In genomic region chr17:42518046-42518754, GRCh38 we compare ENCODE assay signal across 8 cellular contexts. TPM values are rescaled to one million over a fixed set of nuclear protein-coding genes. Genes with fewer than 3 reads are reported as not detected.
DNase-seq lines count a peak whose midpoint lies in the region; ATAC-seq lines count a peak whose summit lies in the region.

No MANE protein-coding gene starts in this region.

- no peak overlapping the region for H3K4me3 Mint-ChIP-seq in natural killer cell treated with Interleukin-12 subunit alpha and Interleukin-12 subunit beta and Interleukin-15 and Interleukin-18, amount 100 ng/mL, for 72 hours

- no peak overlapping the region for H3K27ac Mint-ChIP-seq in natural killer cell treated with Interleukin-12 subunit alpha and Interleukin-12 subunit beta and Interleukin-15 and Interleukin-18, amount 100 ng/mL, for 72 hours

- intact Hi-C loops in Right ventricle myocardium inferior (cut with DNase I): loop anchor here (5.0 kb wide), 4 partner anchors 61 to 196 kb away; partner anchors contain the start of genes ATP6V0A1 and CAVIN1

- no peaks in the 10 kb centered on the region for H3K9me3 Mint-ChIP-seq in natural killer cell treated with Interleukin-12 subunit alpha and Interleukin-12 subunit beta and Interleukin-15 and Interleukin-18, amount 100 ng/mL, for 72 hours

- ATAC-seq in Right ventricle myocardium inferior: peak; percentile 47
- no peak for ATAC-seq in GM19395 (IDR thresholded peaks at IDR 0.05; ENCODE audit: unreplicated experiment)
- no peak for ATAC-seq in natural killer cell treated with Interleukin-12 subunit alpha and Interleukin-12 subunit beta and Interleukin-15 and Interleukin-18, amount 100 ng/mL, for 72 hours
- no peak for ATAC-seq in GM18519 (IDR thresholded peaks at IDR 0.05; ENCODE audit: low FRiP score, unreplicated experiment)

- H3K36me3 Mint-ChIP-seq in natural killer cell treated with Interleukin-12 subunit alpha and Interleukin-12 subunit beta and Interleukin-15 and Interleukin-18, amount 100 ng/mL, for 72 hours: no peaks in the 10 kb centered on the region

- peaks cover 7 to 18% of the 10 kb centered on the region in 2 donors for H3K4me1 Mint-ChIP-seq in natural killer cell treated with Interleukin-12 subunit alpha and Interleukin-12 subunit beta and Interleukin-15 and Interleukin-18, amount 100 ng/mL, for 72 hours (ENCODE audit: low read depth in 2 of 2)

- DNase-seq in GOT3 (lab: John Stamatoyannopoulos, UW): peak; percentile 52
- DNase-seq in SW480 (ENCODE audit: low spot score): peak; percentile 58
- no peak for DNase-seq in Right ventricle myocardium inferior (ENCODE audit: missing footprints)
- peak; percentile 97 for DNase-seq in pulmonary artery endothelial cell (ENCODE audit: low read depth, low spot score)
- no peak for DNase-seq in NCI-H187 treated with DMSO at 0.1 percent for 48 hours (lab: John Stamatoyannopoulos, UW)
- DNase-seq in natural killer cell treated with Interleukin-12 subunit alpha and Interleukin-12 subunit beta and Interleukin-15 and Interleukin-18, amount 100 ng/mL, for 72 hours (ENCODE audit: low spot score): no peak

- peaks cover 30 to 37% of the 10 kb centered on the region in 2 donors for H3K27me3 Mint-ChIP-seq in natural killer cell treated with Interleukin-12 subunit alpha and Interleukin-12 subunit beta and Interleukin-15 and Interleukin-18, amount 100 ng/mL, for 72 hours

RNA-seq across cellular contexts. Expression of gene NAGLU, which starts 17.8 kb away (rescaled TPM):
- 8.6 TPM for total RNA-seq in Right ventricle myocardium inferior
- total RNA-seq in pulmonary artery endothelial cell: 23.2 and 30.3 TPM in 2 replicates
- total RNA-seq in natural killer cell treated with Interleukin-12 subunit alpha and Interleukin-12 subunit beta and Interleukin-15 and Interleukin-18, amount 100 ng/mL, for 72 hours: 10 to 100 TPM; 18.1 to 19.3 TPM

RNA-seq across cellular contexts. Expression of gene HSD17B1, which starts 34.5 kb away (rescaled TPM):
- total RNA-seq in Right ventricle myocardium inferior (1.4 TPM), pulmonary artery endothelial cell (0.18 and 0.79 TPM in 2 replicates)
- 1 to 10 TPM in 1 of 2 donors, under 1 TPM in 1; 0.71 to 1.6 TPM for total RNA-seq in natural killer cell treated with Interleukin-12 subunit alpha and Interleukin-12 subunit beta and Interleukin-15 and Interleukin-18, amount 100 ng/mL, for 72 hours

RNA-seq across cellular contexts. Expression of gene COASY, which starts 43.7 kb away (rescaled TPM):
- total RNA-seq in Right ventricle myocardium inferior (45.6 TPM), pulmonary artery endothelial cell (13.8 and 14.5 TPM in 2 replicates)
- total RNA-seq in natural killer cell treated with Interleukin-12 subunit alpha and Interleukin-12 subunit beta and Interleukin-15 and Interleukin-18, amount 100 ng/mL, for 72 hours: 100 to 1,000 TPM in 1 of 2 donors, 10 to 100 TPM in 1; 83.4 to 126 TPM

RNA-seq across cellular contexts. Expression of gene MLX, which starts 48.7 kb away (rescaled TPM):
- total RNA-seq in Right ventricle myocardium inferior (65.9 TPM), pulmonary artery endothelial cell (33.2 and 44.8 TPM in 2 replicates)
- total RNA-seq in natural killer cell treated with Interleukin-12 subunit alpha and Interleukin-12 subunit beta and Interleukin-15 and Interleukin-18, amount 100 ng/mL, for 72 hours: 10 to 100 TPM; 66.8 to 68.4 TPM

RNA-seq across cellular contexts. Expression of gene PSMC3IP, which starts 59.3 kb away (rescaled TPM):
- 3.4 TPM for total RNA-seq in Right ventricle myocardium inferior
- 7.6 and 9.2 TPM in 2 replicates for total RNA-seq in pulmonary artery endothelial cell
- total RNA-seq in natural killer cell treated with Interleukin-12 subunit alpha and Interleukin-12 subunit beta and Interleukin-15 and Interleukin-18, amount 100 ng/mL, for 72 hours: 10 to 100 TPM; 20.7 to 41.3 TPM

Comparison
In these comparisons a context has a peak if more than half of its experiments do, and no peak if none do; other contexts are left out.
1. DNase-seq: peak in GOT3 (single experiment), SW480 (single experiment) and pulmonary artery endothelial cell (single experiment); none in Right ventricle myocardium inferior (single experiment), NCI-H187 treated with DMSO at 0.1 percent for 48 hours (single experiment) and natural killer cell treated with Interleukin-12 subunit alpha and Interleukin-12 subunit beta and Interleukin-15 and Interleukin-18, amount 100 ng/mL, for 72 hours (single experiment).